In the genomic region with DNA sequence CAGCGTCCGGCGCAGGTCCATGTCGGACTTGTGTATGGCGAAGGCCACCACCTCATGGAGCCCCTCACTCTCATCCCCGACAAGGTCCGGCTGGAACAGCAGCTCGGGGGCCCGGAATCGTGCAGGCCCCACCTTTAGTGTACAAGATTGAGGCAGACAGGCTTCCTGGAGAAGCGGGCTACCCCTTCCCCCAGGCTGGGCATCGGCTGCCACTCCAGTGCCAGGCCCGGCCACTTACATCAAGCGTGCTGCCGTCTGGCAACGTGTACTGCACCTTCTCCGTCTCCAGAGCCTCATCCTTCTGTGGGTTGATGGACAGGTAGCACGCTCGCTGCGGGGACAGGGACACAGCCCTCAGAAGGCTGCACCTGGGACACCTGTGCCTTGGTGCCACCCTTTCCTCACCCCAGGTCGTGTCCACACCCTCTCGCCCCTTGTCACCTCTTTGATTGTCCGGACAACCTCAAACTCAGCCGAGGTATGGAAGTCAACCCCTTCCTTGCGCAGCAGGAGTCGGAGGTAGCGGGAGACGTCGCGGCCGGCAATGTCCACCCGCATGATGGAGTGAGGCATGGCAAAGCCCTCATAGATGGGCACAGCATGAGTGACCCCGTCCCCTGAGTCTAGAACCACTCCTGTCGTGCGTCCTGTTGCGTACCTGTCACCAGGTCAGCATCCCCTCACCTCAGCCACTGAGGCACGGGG, we compare ENCODE assay signal across 2 cellular contexts.
TF ChIP-seq lines count a peak whose summit lies in the region.

No MANE protein-coding gene starts in this region.

TF ChIP-seq in GM12891, 5 proteins besides CTCF, POLR2A, EP300 and RAD21:
- TF ChIP-seq POU2F2 (IDR thresholded peaks at IDR 0.05; ENCODE audit: low read depth, low read length) (no peak), POLR2AphosphoS5 (IDR thresholded peaks at IDR 0.05; ENCODE audit: low read depth, low read length) (no peak), PAX5 (IDR thresholded peaks at IDR 0.05; ENCODE audit: insufficient read depth, low read length, severe bottlenecking) (no peak), SPI1 (IDR thresholded peaks at IDR 0.05; ENCODE audit: low read depth, low read length) (no peak), TAF1 (IDR thresholded peaks at IDR 0.05; ENCODE audit: low read depth, low read length) (no peak)

TF ChIP-seq in GM12878, 131 proteins besides CTCF, POLR2A, EP300 and RAD21:
- TF ChIP-seq CEBPB (IDR thresholded peaks at IDR 0.05; ENCODE audit: borderline replicate concordance in 1 of 2, low read depth in 2 of 2, low read length in 2 of 2) (no peak), POLR2AphosphoS2 (IDR thresholded peaks at IDR 0.05; ENCODE audit: low read depth, low read length) (0 out of 2 replicates have a peak, but pooled peaks have one; percentile 8)
